Comparison of ENCODE assay signal across 11 cellular contexts in genomic region chr6:159116343-159116742, GRCh38. TPM values are rescaled to one million over a fixed set of nuclear protein-coding genes. Genes with fewer than 3 reads are reported as not detected.
DNase-seq lines count a peak whose midpoint lies in the region; ATAC-seq and TF ChIP-seq lines count a peak whose summit lies in the region.
"Had no signal": no experiment of that assay in that cellular context is flagged by ENCODE, and none has a peak within 500 bp of the region (broad histone marks: within the 10 kb centered on the region; RNA-seq: fewer than 3 reads in every experiment).

No MANE protein-coding gene starts in this region.

- H3K27me3 ChIP-seq in left ventricle myocardium inferior (ENCODE audit: low read depth) (no peaks in the 10 kb centered on the region), upper lobe of left lung (no peaks in the 10 kb centered on the region)
- H3K27me3 ChIP-seq: SJSA1 had no signal

- ATAC-seq in Right ventricle myocardium inferior (no peak), HG03045 (IDR thresholded peaks at IDR 0.05; ENCODE audit: unreplicated experiment) (peak; percentile 62), activated B cell treated with CpG ODN at 0.5 μM for 24 hours (ENCODE audit: low read depth) (peak; percentile 75), upper lobe of left lung (ENCODE audit: low FRiP score in 2 of 2) (peak in 1 of 2 donors; percentile 79)

- H3K27me3 Mint-ChIP-seq in activated B cell treated with CpG ODN at 0.5 μM for 24 hours: no peaks in the 10 kb centered on the region
- H3K27me3 Mint-ChIP-seq in activated naive CD4-positive, alpha-beta T cell treated with anti-CD3 and anti-CD28 coated beads for 36 hours (ENCODE audit: low read depth): no peaks in the 10 kb centered on the region

- H3K4me3 ChIP-seq in left ventricle myocardium inferior (no peak overlapping the region), upper lobe of left lung (no peak overlapping the region)
- H3K4me3 ChIP-seq: SJSA1 had no signal

- no peak for TF ChIP-seq EP300 in upper lobe of left lung (IDR thresholded peaks at IDR 0.05)

- no peak for TF ChIP-seq CTCF in left ventricle myocardium inferior (IDR thresholded peaks at IDR 0.05; ENCODE audit: borderline replicate concordance)
- TF ChIP-seq CTCF in activated B cell treated with CpG ODN at 0.5 μM for 24 hours (IDR thresholded peaks at IDR 0.05): no peak
- no peak for TF ChIP-seq CTCF in upper lobe of left lung (IDR thresholded peaks at IDR 0.05)

- no peaks in the 10 kb centered on the region for H3K9me3 ChIP-seq in left ventricle myocardium inferior (replicated peaks)
- no peaks in the 10 kb centered on the region for H3K9me3 ChIP-seq in upper lobe of left lung
- H3K9me3 ChIP-seq: SJSA1 had no signal

- WGBS in upper lobe of left lung, 2 donors: 67 to 81% methylated on average over 5 of the region's 5 CpGs

- intact Hi-C loops in left ventricle myocardium inferior (cut with micrococcal nuclease) (no loop called here), Right ventricle myocardium inferior (cut with DNase I) (no loop called here), activated B cell treated with CpG ODN at 0.5 μM for 24 hours (cut with micrococcal nuclease) (loop anchor here (1.0 to 2.0 kb wide), 4 partner anchors 9 to 248 kb away; no protein-coding TSS in a partner anchor)
- intact Hi-C loops in activated naive CD4-positive, alpha-beta T cell treated with anti-CD3 and anti-CD28 coated beads for 36 hours (cut with micrococcal nuclease): no loop called here

- peaks cover 22% of the 10 kb centered on the region for H3K4me1 ChIP-seq in left ventricle myocardium inferior
- H3K4me1 ChIP-seq in upper lobe of left lung: peaks cover 0 to 4% (median 0%) of the 10 kb centered on the region in 4 donors
- H3K4me1 ChIP-seq: SJSA1 had no signal

- no peak for TF ChIP-seq POLR2A in upper lobe of left lung (IDR thresholded peaks at IDR 0.05)

- H3K36me3 ChIP-seq in left ventricle myocardium inferior: no peaks in the 10 kb centered on the region
- no peaks in the 10 kb centered on the region for H3K36me3 ChIP-seq in upper lobe of left lung
- H3K36me3 ChIP-seq: SJSA1 had no signal

- H3K27ac ChIP-seq in left ventricle myocardium inferior (replicated peaks) (peak overlapping the region; percentile 17), upper lobe of left lung (peak overlapping the region; percentile 27 to 82 (median 60))
- H3K27ac ChIP-seq: SJSA1 had no signal

- CTCF ChIA-PET in activated B cell treated with CpG ODN at 0.5 μM for 24 hours (lab: Charles Lee): interaction anchor here (1.1 to 6.9 kb wide), 5 partner anchors 10 to 108 kb away, joined by 3 to 67 read pairs (median 5); no protein-coding TSS in a partner anchor
- CTCF ChIA-PET in activated naive CD4-positive, alpha-beta T cell treated with anti-CD3 and anti-CD28 coated beads for 36 hours (lab: Charles Lee): interaction anchor here (0.7 to 1.3 kb wide), 4 partner anchors 9 to 107 kb away, joined by 3 to 6 read pairs (median 3); no protein-coding TSS in a partner anchor

- peak overlapping the region; percentile 99 for H3K27ac Mint-ChIP-seq in activated B cell treated with CpG ODN at 0.5 μM for 24 hours
- H3K27ac Mint-ChIP-seq in activated naive CD4-positive, alpha-beta T cell treated with anti-CD3 and anti-CD28 coated beads for 36 hours: no peak overlapping the region

- DNase-seq in left ventricle myocardium inferior (peak; percentile 28), Right ventricle myocardium inferior (ENCODE audit: missing footprints) (no peak), activated B cell treated with CpG ODN at 0.5 μM for 24 hours (peak; percentile 71), upper lobe of left lung (peak in 1 of 2 donors; percentile 49), NCI-H187 (lab: John Stamatoyannopoulos, UW) (no peak), NCI-H526 treated with DMSO at 0.1 percent for 48 hours (lab: John Stamatoyannopoulos, UW) (no peak)
- no peak for DNase-seq in activated naive CD4-positive, alpha-beta T cell treated with anti-CD3 and anti-CD28 coated beads for 36 hours
- DNase-seq: stimulated activated CD4-positive, alpha-beta T cell treated with anti-CD3 and anti-CD28 coated beads, Interleukin-1b, Interleukin-23, amount 100 ng/mL, for 48 hours had no signal

- POLR2A ChIA-PET in activated B cell treated with CpG ODN at 0.5 μM for 24 hours (lab: Charles Lee): interaction anchor here (0.7 to 10.6 kb wide), 10 partner anchors 9 to 400 kb away, joined by 3 to 145 read pairs (median 8); partner anchors contain the start of gene TAGAP

- peaks cover 86% of the 10 kb centered on the region for H3K4me1 Mint-ChIP-seq in activated B cell treated with CpG ODN at 0.5 μM for 24 hours
- no peaks in the 10 kb centered on the region for H3K4me1 Mint-ChIP-seq in activated naive CD4-positive, alpha-beta T cell treated with anti-CD3 and anti-CD28 coated beads for 36 hours (ENCODE audit: low read depth)

- H3K4me3 Mint-ChIP-seq in activated B cell treated with CpG ODN at 0.5 μM for 24 hours: peak overlapping the region; percentile 63
- no peak overlapping the region for H3K4me3 Mint-ChIP-seq in activated naive CD4-positive, alpha-beta T cell treated with anti-CD3 and anti-CD28 coated beads for 36 hours

- H3K36me3 Mint-ChIP-seq in activated B cell treated with CpG ODN at 0.5 μM for 24 hours (ENCODE audit: low read depth): no peaks in the 10 kb centered on the region
- no peaks in the 10 kb centered on the region for H3K36me3 Mint-ChIP-seq in activated naive CD4-positive, alpha-beta T cell treated with anti-CD3 and anti-CD28 coated beads for 36 hours (ENCODE audit: low read depth)

- no peaks in the 10 kb centered on the region for H3K9me3 Mint-ChIP-seq in activated B cell treated with CpG ODN at 0.5 μM for 24 hours
- H3K9me3 Mint-ChIP-seq in activated naive CD4-positive, alpha-beta T cell treated with anti-CD3 and anti-CD28 coated beads for 36 hours: no peaks in the 10 kb centered on the region

RNA-seq across cellular contexts. Expression of gene FNDC1, which starts 52.9 kb away (rescaled TPM):
- total RNA-seq in left ventricle myocardium inferior (1.8 TPM), Right ventricle myocardium inferior (1.5 TPM), activated B cell treated with CpG ODN at 0.5 μM for 24 hours (not detected in 2 replicates), upper lobe of left lung (1 to 10 TPM in 2 of 6 donors, under 1 TPM in 2, not detected in 2; 0.30 to 1.8 (median 0.65) TPM)
- total RNA-seq in activated naive CD4-positive, alpha-beta T cell treated with anti-CD3 and anti-CD28 coated beads for 36 hours: not detected
- total RNA-seq: M059J had no signal

Comparison
In these comparisons a context has a peak if more than half of its experiments do, and no peak if none do; other contexts are left out.
1. DNase-seq: peak in left ventricle myocardium inferior (single experiment) and activated B cell treated with CpG ODN at 0.5 μM for 24 hours (single experiment); none in Right ventricle myocardium inferior (single experiment), NCI-H187 (0 of 2), NCI-H526 treated with DMSO at 0.1 percent for 48 hours (single experiment) and activated naive CD4-positive, alpha-beta T cell treated with anti-CD3 and anti-CD28 coated beads for 36 hours (single experiment).